Comparison of ENCODE assay signal across 15 cellular contexts in the genomic region with DNA sequence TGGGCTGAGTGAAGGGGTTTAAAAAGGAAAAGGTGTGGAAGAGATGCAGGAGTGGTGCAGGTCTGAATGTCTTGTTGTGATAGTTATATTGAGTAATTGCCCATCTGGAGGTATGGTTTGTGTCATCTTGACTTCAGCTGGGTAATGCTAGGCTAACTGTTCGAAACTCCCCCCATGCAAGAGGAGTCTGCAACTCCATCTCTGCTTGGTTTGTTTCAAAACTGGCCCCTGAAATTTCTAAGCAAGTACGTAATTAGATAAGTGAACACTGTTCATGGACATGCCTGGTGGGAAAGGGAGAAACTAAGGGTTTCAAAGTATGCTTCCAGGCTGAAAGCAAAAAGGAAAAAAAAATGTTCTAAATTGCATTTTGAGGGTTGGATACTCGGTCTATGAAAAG. TPM values are rescaled to one million over a fixed set of nuclear protein-coding genes. Genes with fewer than 3 reads are reported as not detected.
A peak's percentile ranks its signal among the peaks of the same experiment; 100 is the strongest.
DNase-seq lines count a peak whose midpoint lies in the region; ATAC-seq and TF ChIP-seq lines count a peak whose summit lies in the region.
"Had no signal": no experiment of that assay in that cellular context is flagged by ENCODE, and none has a peak within 500 bp of the region (broad histone marks: within the 10 kb centered on the region; RNA-seq: fewer than 3 reads in every experiment).

No MANE protein-coding gene starts in this region.

- peaks cover 3% of the 10 kb centered on the region for H3K79me1 ChIP-seq in trophoblast cell (ENCODE audit: low read length)

- H2BK5ac ChIP-seq in trophoblast cell (ENCODE audit: low read depth, low read length, poor library complexity): no peak overlapping the region

- no peaks in the 10 kb centered on the region for H3K79me2 ChIP-seq in trophoblast cell (ENCODE audit: control insufficient read depth, insufficient read depth, low read length, poor library complexity)

- H3K4ac ChIP-seq in trophoblast cell (ENCODE audit: low read depth, low read length): no peak overlapping the region

- H4K91ac ChIP-seq in trophoblast cell (ENCODE audit: low read depth, low read length): no peak overlapping the region

- H3K14ac ChIP-seq in trophoblast cell (ENCODE audit: low read length): no peak overlapping the region

- H3K23ac ChIP-seq in trophoblast cell (ENCODE audit: low read length): no peak overlapping the region

- no CpG with 5 or more reads among the region's 3 CpGs for WGBS in trophoblast cell (ENCODE audit: extremely low coverage, insufficient coverage, insufficient read length)

- no peak overlapping the region for H4K12ac ChIP-seq in trophoblast cell (ENCODE audit: low read depth, low read length)

- peaks cover 37% of the 10 kb centered on the region for H3K4me1 Mint-ChIP-seq in HFFc6 (ENCODE audit: low read depth)
- H3K4me1 Mint-ChIP-seq: B cell, H9 had no signal

- H3K4me1 ChIP-seq in trophoblast cell (ENCODE audit: control insufficient read depth in 1 of 2, insufficient read depth in 2 of 2, low read length in 2 of 2): peaks cover 7 to 9% of the 10 kb centered on the region in 2 experiments

- H2AK5ac ChIP-seq in trophoblast cell (ENCODE audit: low read length): no peak overlapping the region

- no peak overlapping the region for H3K4me2 ChIP-seq in trophoblast cell (ENCODE audit: low read length)

- H3K4me3 Mint-ChIP-seq in HFFc6: peak overlapping the region; percentile 28; the same call in 1 of the 2 replicates
- H3K4me3 Mint-ChIP-seq: B cell; CD4-positive, alpha-beta memory T cell; H9 had no signal

- H3K27ac ChIP-seq in trophoblast cell (ENCODE audit: low read depth, low read length): peak overlapping the region; percentile 44
- H3K27ac ChIP-seq: C4-2B, HL-60 had no signal

- no peak overlapping the region for H3K4me3 ChIP-seq in fibroblast of villous mesenchyme (ENCODE audit: low read depth, low read length)
- H3K4me3 ChIP-seq in trophoblast cell (ENCODE audit: low read depth, low read length): no peak overlapping the region
- H3K4me3 ChIP-seq: GM12878 had no signal

- H2BK12ac ChIP-seq in trophoblast cell (ENCODE audit: low read length): no peak overlapping the region

- no peak overlapping the region for H4K8ac ChIP-seq in trophoblast cell (ENCODE audit: low read depth, low read length)

- H3K9ac ChIP-seq in trophoblast cell (ENCODE audit: low read length): no peak overlapping the region

- peaks cover 7 to 12% of the 10 kb centered on the region in 2 experiments for H3K36me3 ChIP-seq in trophoblast cell (ENCODE audit: control insufficient read depth in 1 of 2, insufficient read depth in 2 of 2, low read length in 2 of 2)

- no peak overlapping the region for H3K18ac ChIP-seq in trophoblast cell (ENCODE audit: low read length)

- H3K27me3 Mint-ChIP-seq in HFFc6 (ENCODE audit: insufficient read depth): no peaks in the 10 kb centered on the region
- H3K27me3 Mint-ChIP-seq: B cell; CD4-positive, alpha-beta memory T cell had no signal

- H3K9me3 ChIP-seq in trophoblast cell (ENCODE audit: insufficient read depth, low read depth, low read length): no peaks in the 10 kb centered on the region

- no peak overlapping the region for H2AFZ ChIP-seq in trophoblast cell (ENCODE audit: insufficient read depth, low read length, poor library complexity)

- H3K36me3 Mint-ChIP-seq in HFFc6 (ENCODE audit: low read depth): peaks cover 13% of the 10 kb centered on the region
- H3K36me3 Mint-ChIP-seq: CD4-positive, alpha-beta memory T cell had no signal

- ATAC-seq in GM21528 (IDR thresholded peaks at IDR 0.05; ENCODE audit: low FRiP score, unreplicated experiment): no peak
- ATAC-seq in HG03045 (IDR thresholded peaks at IDR 0.05; ENCODE audit: unreplicated experiment): no peak
- ATAC-seq: GM12878 had no signal

- DNase-seq in HFFc6: no peak
- peak; percentile 58 for DNase-seq in amniotic epithelial cell (ENCODE audit: low read depth)
- DNase-seq in fibroblast of villous mesenchyme (ENCODE audit: low read depth): peak; percentile 10
- no peak for DNase-seq in trophoblast cell
- no peak for DNase-seq in NOMO-1 (lab: John Stamatoyannopoulos, UW; ENCODE audit: unreplicated experiment in 2 of 2)
- DNase-seq in SKM-1 (lab: John Stamatoyannopoulos, UW; ENCODE audit: unreplicated experiment): no peak
- DNase-seq: CD4-positive, alpha-beta memory T cell; DMS79; H9 had no signal

- no peaks in the 10 kb centered on the region for H3K9me3 Mint-ChIP-seq in HFFc6
- H3K9me3 Mint-ChIP-seq: CD4-positive, alpha-beta memory T cell; H9 had no signal

- peak overlapping the region; percentile 85 for H3K27ac Mint-ChIP-seq in HFFc6
- H3K27ac Mint-ChIP-seq: B cell had no signal

- no peak for TF ChIP-seq CTCF in HFFc6 (IDR thresholded peaks at IDR 0.05)
- TF ChIP-seq CTCF in fibroblast of villous mesenchyme (IDR thresholded peaks at IDR 0.05; ENCODE audit: insufficient read depth, low read depth, low read length): no peak

- H2BK120ac ChIP-seq in trophoblast cell (ENCODE audit: insufficient read depth, low read length, poor library complexity): no peak overlapping the region

- H3K27me3 ChIP-seq in trophoblast cell (ENCODE audit: insufficient read depth, low read length): no peaks in the 10 kb centered on the region

RNA-seq across cellular contexts. Expression of a gene that starts 17.1 kb away (rescaled TPM):
- total RNA-seq in HFFc6 (2021; fragmentation: NEBNext Ultra II Directional; extraction: Animal tissue kit (Norgen Biotek cat#: 25700)): 10 to 100 TPM; 10.9 to 26.1 (median 22.5) TPM
- 13.9 and 27.6 TPM in 2 replicates for total RNA-seq in fibroblast of villous mesenchyme
- polyA plus RNA-seq in trophoblast cell (2013): 36.6 and 39.1 TPM in 2 replicates

Comparison
In these comparisons a context has a peak if more than half of its experiments do, and no peak if none do; other contexts are left out.
1. DNase-seq: peak in amniotic epithelial cell (single experiment) and fibroblast of villous mesenchyme (single experiment); none in HFFc6 (single experiment), trophoblast cell (0 of 2), NOMO-1 (0 of 2) and SKM-1 (single experiment).